In the genomic region with DNA sequence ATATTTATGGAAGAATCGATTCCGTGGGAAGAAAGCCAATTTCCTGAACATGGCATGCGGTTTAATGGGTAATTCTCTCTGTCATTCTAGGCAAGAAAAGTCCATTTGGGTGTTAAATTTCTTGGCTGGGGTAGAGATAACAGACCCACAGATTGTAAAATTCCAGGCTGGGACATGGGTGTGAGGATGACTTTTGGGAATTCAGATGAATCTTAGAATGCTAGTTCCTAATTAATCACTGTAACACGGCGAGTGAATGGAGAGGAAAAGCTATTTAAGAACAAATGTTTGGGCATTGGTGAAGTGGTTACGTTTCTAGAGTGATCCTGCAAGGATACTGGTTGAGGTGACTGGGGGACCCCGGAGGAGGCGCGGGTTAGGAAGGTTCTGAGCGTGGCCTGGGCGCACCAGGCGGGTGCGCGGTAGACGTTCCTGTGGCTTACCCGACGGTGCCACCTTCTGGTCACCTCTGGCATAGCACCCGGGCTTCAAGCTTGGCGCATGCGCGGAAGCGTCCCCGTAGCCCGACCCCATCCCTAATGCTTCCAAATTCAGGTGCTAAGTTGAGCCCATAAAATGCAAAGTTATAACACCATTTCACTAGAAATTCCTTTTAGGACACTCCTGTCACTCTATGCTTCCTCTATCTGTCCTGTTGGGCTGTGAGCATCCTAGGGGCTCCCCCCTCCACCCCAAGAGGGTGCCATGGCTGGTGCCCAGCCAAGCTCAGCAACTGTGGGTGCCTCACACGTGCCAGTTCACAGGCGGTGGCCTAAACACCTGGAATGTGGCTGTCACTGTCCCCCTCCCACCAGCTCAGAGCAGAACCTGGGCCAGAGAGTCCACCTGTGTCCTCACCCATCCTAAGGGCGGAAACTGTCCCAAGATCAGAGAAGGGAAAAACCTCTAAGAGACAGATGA, we compare ENCODE assay signal across 8 cellular contexts.
A peak's percentile ranks its signal among the peaks of the same experiment; 100 is the strongest.
DNase-seq lines count a peak whose midpoint lies in the region; ATAC-seq and TF ChIP-seq lines count a peak whose summit lies in the region.

No MANE protein-coding gene starts in this region.

- no peak for TF ChIP-seq EP300 in suprapubic skin (IDR thresholded peaks at IDR 0.05)

- H3K79me1 ChIP-seq in neuronal stem cell (ENCODE audit: low read depth, low read length): no peaks in the 10 kb centered on the region

- H3K9ac ChIP-seq in neuronal stem cell (ENCODE audit: low read depth, low read length, poor library complexity): no peak overlapping the region

- intact Hi-C loops in PC-9 (cut with micrococcal nuclease; ENCODE audit: unreplicated experiment): loop anchor here (1.0 kb wide), 2 partner anchors 58 to 103 kb away; no protein-coding TSS in a partner anchor

- H3K27me3 ChIP-seq in PC-9 (ENCODE audit: insufficient read depth, low read depth): no peaks in the 10 kb centered on the region
- peaks cover 0 to 5% (median 3%) of the 10 kb centered on the region in 3 experiments for H3K27me3 ChIP-seq in neuronal stem cell (ENCODE audit: control insufficient read depth in 3 of 3, insufficient read depth in 3 of 3, low read depth in 1 of 3, low read length in 3 of 3)
- H3K27me3 ChIP-seq in suprapubic skin: peaks cover 4% of the 10 kb centered on the region

- no peak overlapping the region for H2BK15ac ChIP-seq in neuronal stem cell (ENCODE audit: low read length)

- H2AFZ ChIP-seq in PC-9 (no peak overlapping the region), neuronal stem cell (ENCODE audit: low read length) (no peak overlapping the region)

- no peak overlapping the region for H4K91ac ChIP-seq in neuronal stem cell (ENCODE audit: low read depth, low read length, poor library complexity)

- H3K79me2 ChIP-seq in PC-9 (ENCODE audit: low read depth): no peaks in the 10 kb centered on the region

- H3K4ac ChIP-seq in neuronal stem cell (ENCODE audit: low read length): no peak overlapping the region

- BruUV-seq in PC-9 (replicated peaks; lab: Mats Ljungman, UMichigan): no TSS peak

- no peak overlapping the region for H2AK5ac ChIP-seq in neuronal stem cell (ENCODE audit: low read depth, low read length)

- no peaks in the 10 kb centered on the region for H4K20me1 ChIP-seq in PC-9 (ENCODE audit: insufficient read depth)

- TF ChIP-seq CTCF in PC-9 (conservative IDR thresholded peaks at IDR 0.05) (peak; percentile 90), fibroblast of the aortic adventitia (IDR thresholded peaks at IDR 0.05; ENCODE audit: insufficient read depth, low read length) (peak; percentile 98), suprapubic skin (IDR thresholded peaks at IDR 0.05) (peak; percentile 95 to 99)

- no peak overlapping the region for H2BK120ac ChIP-seq in neuronal stem cell (ENCODE audit: low read depth, low read length)

- H3F3A ChIP-seq in PC-9 (ENCODE audit: insufficient read depth, low read depth): no peaks in the 10 kb centered on the region

- H3K14ac ChIP-seq in neuronal stem cell (ENCODE audit: low read length): no peak overlapping the region

- H3K4me1 ChIP-seq in PC-9 (replicated peaks; ENCODE audit: insufficient read depth) (no peaks in the 10 kb centered on the region; the same call in 1 of the 2 replicates), neuronal stem cell (ENCODE audit: control insufficient read depth in 2 of 2, insufficient read depth in 1 of 2, low read depth in 1 of 2, low read length in 2 of 2) (no peaks in the 10 kb centered on the region), suprapubic skin (peaks cover 8% of the 10 kb centered on the region)

- CTCF ChIA-PET in PC-9 (lab: Charles Lee): interaction anchor here (0.5 to 1.2 kb wide), 4 partner anchors 20 to 105 kb away, joined by 3 to 5 read pairs (median 4); partner anchors contain the start of gene PTPRE

- H3K36me3 ChIP-seq in PC-9 (ENCODE audit: low read depth) (no peaks in the 10 kb centered on the region), neuronal stem cell (replicated peaks in 1 of 2; ENCODE audit: control insufficient read depth in 2 of 2, insufficient read depth in 2 of 2, low read length in 2 of 2) (no peaks in the 10 kb centered on the region), suprapubic skin (no peaks in the 10 kb centered on the region)

- DNase-seq in Caki2 (ENCODE audit: low read depth) (peak; percentile 55), PC-9 (peak in 1 of 2 experiments; percentile 80), fibroblast of the aortic adventitia (ENCODE audit: low read depth) (peak; percentile 58), neuronal stem cell (ENCODE audit: low spot score) (peak; percentile 75), suprapubic skin (ENCODE audit: low spot score in 2 of 2) (peak; percentile 87 to 88)
- peak; percentile 96 to 97 for DNase-seq in activated T-cell treated with anti-CD3 and anti-CD28 coated beads, Interleukin-2, amount 50 U/mL, for 48 hours

- no peak overlapping the region for H4K8ac ChIP-seq in neuronal stem cell (ENCODE audit: low read depth, low read length)

- H3K23ac ChIP-seq in neuronal stem cell (ENCODE audit: low read depth, low read length, poor library complexity): no peak overlapping the region

- no peak overlapping the region for H2BK5ac ChIP-seq in neuronal stem cell (ENCODE audit: low read length)

- TF ChIP-seq POLR2A in suprapubic skin (IDR thresholded peaks at IDR 0.05): no peak

- H3K18ac ChIP-seq in neuronal stem cell (ENCODE audit: low read length): peak overlapping the region; percentile 67

- no peak overlapping the region for H3K4me3 ChIP-seq in PC-9
- H3K4me3 ChIP-seq in fibroblast of the aortic adventitia (ENCODE audit: low read depth, low read length): no peak overlapping the region
- H3K4me3 ChIP-seq in neuronal stem cell (ENCODE audit: low read length in 2 of 2): peak overlapping the region in 1 of 2 donors; percentile 7
- no peak overlapping the region for H3K4me3 ChIP-seq in suprapubic skin

- H2BK12ac ChIP-seq in neuronal stem cell (ENCODE audit: low read length): peak overlapping the region; percentile 46

- no CpG with 5 or more reads among the region's 27 CpGs for WGBS in neuronal stem cell (ENCODE audit: extremely low coverage in 2 of 2, insufficient read length in 2 of 2, insufficient replicate concordance in 1 of 2), 2 donors
- WGBS in suprapubic skin: 19% methylated on average over 20 of the region's 27 CpGs

- in situ Hi-C loops in Caki2 (cut with HindIII; ENCODE audit: low pct_unique_long_range_greater_than_20kb, low sequenced_read_pairs): no loop called here

- H3K4me2 ChIP-seq in PC-9 (peak overlapping the region; percentile 46), neuronal stem cell (ENCODE audit: insufficient read depth, low read length, poor library complexity, severe bottlenecking) (no peak overlapping the region)

- H3K9me3 ChIP-seq in PC-9 (ENCODE audit: insufficient read depth, low read depth) (no peaks in the 10 kb centered on the region), neuronal stem cell (replicated peaks in 1 of 2; ENCODE audit: control insufficient read depth in 2 of 2, insufficient read depth in 1 of 2, low read depth in 1 of 2, low read length in 2 of 2) (peaks cover 0 to 5% of the 10 kb centered on the region in 2 donors), suprapubic skin (no peaks in the 10 kb centered on the region)

- ATAC-seq in GM19452 (IDR thresholded peaks at IDR 0.05; ENCODE audit: unreplicated experiment) (peak; percentile 80), HG03520 (IDR thresholded peaks at IDR 0.05; ENCODE audit: unreplicated experiment) (peak; percentile 91)

- H3K27ac ChIP-seq in PC-9 (no peak overlapping the region), neuronal stem cell (replicated peaks; ENCODE audit: low read length) (no peak overlapping the region), suprapubic skin (no peak overlapping the region)

- H3K9me2 ChIP-seq in PC-9 (ENCODE audit: insufficient read depth): no peaks in the 10 kb centered on the region

- POLR2A ChIA-PET in PC-9 (lab: Charles Lee; ENCODE audit: unreplicated experiment): no interaction called here
